ENCODE assay signal across 24 cellular contexts in the genomic region with DNA sequence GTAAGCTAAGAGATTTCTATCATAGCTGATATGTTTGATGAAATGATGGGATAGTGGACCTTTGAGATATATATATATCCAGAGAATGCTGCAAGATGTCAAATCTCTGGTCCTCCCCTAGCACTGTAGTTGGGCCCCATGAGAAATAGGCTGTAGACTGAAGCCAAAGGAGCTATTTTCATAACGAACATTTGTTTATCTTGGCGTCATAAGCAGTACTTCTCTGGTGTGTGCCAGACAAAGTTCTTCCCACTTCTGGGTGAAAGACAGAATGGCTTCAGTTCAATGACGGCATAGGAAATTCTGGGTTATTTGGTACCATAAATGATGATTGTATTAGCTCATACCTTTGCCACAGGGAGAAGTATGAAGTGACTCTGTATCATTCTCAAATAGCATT.
"Had no signal": no experiment of that assay in that cellular context is flagged by ENCODE, and none has a peak within 500 bp of the region (broad histone marks: within the 10 kb centered on the region; RNA-seq: fewer than 3 reads in every experiment).

No MANE protein-coding gene starts in this region.

- H3K4me1 Mint-ChIP-seq: activated CD4-positive, alpha-beta memory T cell treated with anti-CD3 and anti-CD28 coated beads, Interleukin-2, amount 10 ng/mL, durations not matched to agents 7 days and 5 days; activated CD4-positive, alpha-beta T cell treated with anti-CD3 and anti-CD28 coated beads, Interleukin-2, amount 10 ng/mL, durations not matched to agents 7 days and 5 days; activated T-helper 17 cell treated with anti-CD3 and anti-CD28 coated beads, Interleukin-2, amount 50 U/mL, for 72 hours; T-cell had no signal

- H3K4me3 Mint-ChIP-seq: activated CD4-positive, alpha-beta memory T cell treated with anti-CD3 and anti-CD28 coated beads, Interleukin-2, amount 10 ng/mL, durations not matched to agents 7 days and 5 days; activated CD4-positive, alpha-beta T cell treated with anti-CD3 and anti-CD28 coated beads, Interleukin-2, amount 10 ng/mL, durations not matched to agents 7 days and 5 days; activated naive CD4-positive, alpha-beta T cell treated with anti-CD3 and anti-CD28 coated beads for 36 hours; activated naive CD8-positive, alpha-beta T cell; activated T-helper 17 cell treated with anti-CD3 and anti-CD28 coated beads, Interleukin-2, amount 50 U/mL, for 72 hours; T-cell had no signal

- H3K27me3 ChIP-seq: breast epithelium had no signal

- H3K4me1 ChIP-seq: breast epithelium had no signal

- H3K27ac Mint-ChIP-seq: activated CD4-positive, alpha-beta memory T cell treated with anti-CD3 and anti-CD28 coated beads, Interleukin-2, amount 10 ng/mL, durations not matched to agents 7 days and 5 days; activated CD4-positive, alpha-beta T cell treated with anti-CD3 and anti-CD28 coated beads, Interleukin-2, amount 10 ng/mL, durations not matched to agents 7 days and 5 days; activated naive CD4-positive, alpha-beta T cell treated with anti-CD3 and anti-CD28 coated beads for 36 hours; activated naive CD8-positive, alpha-beta T cell; activated T-helper 17 cell treated with anti-CD3 and anti-CD28 coated beads, Interleukin-2, amount 50 U/mL, for 72 hours; T-cell had no signal

- ATAC-seq: activated T-helper 17 cell treated with anti-CD3 and anti-CD28 coated beads, Interleukin-2, amount 50 U/mL, for 72 hours; T-cell had no signal

- DNase-seq: activated CD4-positive, alpha-beta memory T cell treated with anti-CD3 and anti-CD28 coated beads, Interleukin-2, amount 10 ng/mL, durations not matched to agents 7 days and 5 days; activated CD4-positive, alpha-beta T cell treated with anti-CD3 and anti-CD28 coated beads, Interleukin-2, amount 10 ng/mL, durations not matched to agents 7 days and 5 days; activated CD4-positive, CD25-positive, alpha-beta regulatory T cell; activated gamma-delta T cell; activated naive CD4-positive, alpha-beta T cell treated with anti-CD3 and anti-CD28 coated beads for 36 hours; activated T-cell treated with anti-CD3 and anti-CD28 coated beads for 4 hours; activated T-cell treated with anti-CD3 and anti-CD28 coated beads, Interleukin-2, amount 50 U/mL, for 48 hours; amygdala; caudate nucleus; Karpas-422; NCI-H1048; NCI-H146; NCI-H1930; NCI-H2171; NCI-H226; NCI-H510A treated with DMSO at 0.1 percent for 48 hours; T-cell; T-helper 2 cell; T1000 had no signal

- H3K36me3 Mint-ChIP-seq: activated naive CD8-positive, alpha-beta T cell; T-cell had no signal

- H3K27me3 Mint-ChIP-seq: activated CD4-positive, alpha-beta memory T cell treated with anti-CD3 and anti-CD28 coated beads, Interleukin-2, amount 10 ng/mL, durations not matched to agents 7 days and 5 days; activated CD4-positive, alpha-beta T cell treated with anti-CD3 and anti-CD28 coated beads, Interleukin-2, amount 10 ng/mL, durations not matched to agents 7 days and 5 days; activated naive CD8-positive, alpha-beta T cell; activated T-helper 17 cell treated with anti-CD3 and anti-CD28 coated beads, Interleukin-2, amount 50 U/mL, for 72 hours; T-cell had no signal

- H3K36me3 ChIP-seq: breast epithelium had no signal

- H3K4me3 ChIP-seq: breast epithelium, SK-N-MC had no signal

- H3K27ac ChIP-seq: breast epithelium, SK-N-MC, VCaP had no signal
